Comparison of ENCODE assay signal across 12 cellular contexts in genomic region chr12:28800129-28800528, GRCh38.
A peak's percentile ranks its signal among the peaks of the same experiment; 100 is the strongest.
DNase-seq lines count a peak whose midpoint lies in the region; ATAC-seq and TF ChIP-seq lines count a peak whose summit lies in the region.
"Had no signal": no experiment of that assay in that cellular context is flagged by ENCODE, and none has a peak within 500 bp of the region (broad histone marks: within the 10 kb centered on the region; RNA-seq: fewer than 3 reads in every experiment).

No MANE protein-coding gene starts in this region.

- DNase-seq in GM13976 (ENCODE audit: low spot score) (peak; percentile 3), MV-4-11 (lab: John Stamatoyannopoulos, UW) (peak; percentile 11), HuH-7 (ENCODE audit: low spot score) (no peak), DMS79 (lab: John Stamatoyannopoulos, UW) (no peak), NCI-H1105 (lab: John Stamatoyannopoulos, UW) (no peak)
- no peak for DNase-seq in activated T-cell treated with anti-CD3 and anti-CD28 coated beads, Interleukin-2, amount 50 U/mL, for 1 hour
- DNase-seq: activated B cell treated with CpG ODN at 0.5 μM for 24 hours, left cardiac atrium, NCI-H2171, SK-N-SH had no signal

- ATAC-seq in GM19463 (IDR thresholded peaks at IDR 0.05; ENCODE audit: unreplicated experiment) (peak; percentile 89), HG02938 (IDR thresholded peaks at IDR 0.05; ENCODE audit: unreplicated experiment) (peak; percentile 95)

- no peak for TF ChIP-seq CTCF in GM13976 (IDR thresholded peaks at IDR 0.05; ENCODE audit: borderline replicate concordance, control extremely low read depth, extremely low read depth, insufficient read depth, missing control alignments)

- in situ Hi-C loops in GM13976 (cut with MboI; ENCODE audit: low sequenced_read_pairs, unreplicated experiment), result no loop called here

Comparison
In these comparisons a context has a peak if more than half of its experiments do, and no peak if none do; other contexts are left out.
1. DNase-seq: peak in GM13976 (single experiment) and MV-4-11 (single experiment); none in HuH-7 (single experiment), activated T-cell treated with anti-CD3 and anti-CD28 coated beads, Interleukin-2, amount 50 U/mL, for 1 hour (single experiment), DMS79 (single experiment) and NCI-H1105 (single experiment).